ENCODE assay signal across 8 cellular contexts in genomic region chr2:32946314-32947075, GRCh38. TPM values are rescaled to one million over a fixed set of nuclear protein-coding genes. Genes with fewer than 3 reads are reported as not detected.
DNase-seq lines count a peak whose midpoint lies in the region; ATAC-seq and TF ChIP-seq lines count a peak whose summit lies in the region.

Gene LTBP1 (plus strand): TSS chr2:32946953. CDS start chr2:32947325, 372 bp downstream.

- 0 to 1% methylated on average over 54 to 68 of the region's 68 CpGs for WGBS in esophagus, 2 donors

- no peaks in the 10 kb centered on the region for H3K4me1 ChIP-seq in esophagus (ENCODE audit: control insufficient read depth in 2 of 2, insufficient read depth in 2 of 2, low read length in 1 of 2)

- no peaks in the 10 kb centered on the region for H3K27me3 ChIP-seq in esophagus (ENCODE audit: control insufficient read depth in 1 of 2, insufficient read depth in 2 of 2, low read length in 2 of 2)

- peak; percentile 69 for TF ChIP-seq CTCF in AG10803 (conservative IDR thresholded peaks at IDR 0.05; ENCODE audit: low read length)

- H3K27ac ChIP-seq in esophagus (ENCODE audit: low read depth in 2 of 2, low read length in 1 of 2) = peak within 1 kb of the TSS; percentile 47 to 79

- DNase-seq in AG10803 (ENCODE audit: low read depth) (peak; percentile 53), NCI-H460 (ENCODE audit: extremely low read depth, low read depth) (peak; percentile 56), mucosa of gallbladder (ENCODE audit: low spot score) (peak; percentile 75)
- DNase-seq in activated CD8-positive, alpha-beta memory T cell treated with anti-CD3 and anti-CD28 coated beads, Interleukin-2, amount 50 U/mL, for 48 hours = peak; percentile 79
- DNase-seq in stimulated activated CD8-positive, alpha-beta memory T cell treated with anti-CD3 and anti-CD28 coated beads, Interleukin-7, amount 100 ng/mL, for 4 hours (ENCODE audit: low read depth in 2 of 2) = peak; percentile 17 to 30

- H3K36me3 ChIP-seq in esophagus (ENCODE audit: control insufficient read depth in 2 of 2, insufficient read depth in 2 of 2, low read length in 1 of 2) = no peaks in the 10 kb centered on the region

- ATAC-seq in GM18867 (IDR thresholded peaks at IDR 0.05; ENCODE audit: unreplicated experiment) (peak; percentile 76), HG03095 (IDR thresholded peaks at IDR 0.05; ENCODE audit: unreplicated experiment) (peak; percentile 66)

- no peaks in the 10 kb centered on the region for H3K9me3 ChIP-seq in esophagus (ENCODE audit: control insufficient read depth in 2 of 2, insufficient read depth in 1 of 2, low read depth in 1 of 2, low read length in 1 of 2)

- H3K4me3 ChIP-seq in AG10803 (ENCODE audit: low read length) (peak within 1 kb of the TSS; percentile 66), esophagus (ENCODE audit: low read depth in 1 of 2, low read length in 2 of 2) (peak within 1 kb of the TSS; percentile 63 to 75)

RNA-seq across cellular contexts. Expression of gene LTBP1, which starts in this region (rescaled TPM):
- 1.2 and 1.6 TPM in 2 replicates for total RNA-seq in NCI-H460 (2014; rRNA removed; shearing (Covaris generic))
- polyA plus RNA-seq in NCI-H460 (2014; cell fraction: nucleus; rRNA removed) = 0.47 and 1.5 TPM in 2 replicates
- polyA plus RNA-seq in esophagus = 10 to 100 TPM in 1 of 2 donors, 1 to 10 TPM in 1; 4.3 to 13.9 TPM
- total RNA-seq in mucosa of gallbladder = 205 TPM

Comparison
In these comparisons a context has a peak if more than half of its experiments do, and no peak if none do; other contexts are left out.
1. Peak in every context shown above with its lines: DNase-seq, ATAC-seq, H3K4me3 ChIP-seq and H3K27ac ChIP-seq.
2. RNA of gene LTBP1 (total RNA-seq): 205 TPM in mucosa of gallbladder (single experiment); 1.2 to 1.6 TPM in NCI-H460; every median in the first group is over 10 times any median in the second.
3. DNase-seq: peak in every context shown above with its lines; median percentile 79 in activated CD8-positive, alpha-beta memory T cell treated with anti-CD3 and anti-CD28 coated beads, Interleukin-2, amount 50 U/mL, for 48 hours; 75 in mucosa of gallbladder; 56 in NCI-H460; 53 in AG10803; 24 in stimulated activated CD8-positive, alpha-beta memory T cell treated with anti-CD3 and anti-CD28 coated beads, Interleukin-7, amount 100 ng/mL, for 4 hours.